15 cellular contexts compared by ENCODE assay signal in genomic region chr2:47260971-47261370, GRCh38.
A peak's percentile ranks its signal among the peaks of the same experiment; 100 is the strongest.
DNase-seq lines count a peak whose midpoint lies in the region; ATAC-seq and TF ChIP-seq lines count a peak whose summit lies in the region.
"Had no signal": no experiment of that assay in that cellular context is flagged by ENCODE, and none has a peak within 500 bp of the region (broad histone marks: within the 10 kb centered on the region; RNA-seq: fewer than 3 reads in every experiment).

No MANE protein-coding gene starts in this region.

- H3K4me1 ChIP-seq in GM23338 (ENCODE audit: insufficient read depth) (peaks cover 25% of the 10 kb centered on the region), PC-3 (ENCODE audit: insufficient read depth, low read length) (peaks cover 27% of the 10 kb centered on the region)

- H3K9ac ChIP-seq in PC-3 (ENCODE audit: low read length), result no peak overlapping the region

- H3K27ac Mint-ChIP-seq in GM23338, result no peak overlapping the region

- no peaks in the 10 kb centered on the region for H3K79me2 ChIP-seq in GM23338 (replicated peaks; ENCODE audit: insufficient read depth)
- no peaks in the 10 kb centered on the region for H3K79me2 ChIP-seq in PC-3 (ENCODE audit: low read length)

- H3K4me3 ChIP-seq in GM23338 (no peak overlapping the region), PC-3 (ENCODE audit: low read length) (no peak overlapping the region)

- TF ChIP-seq CTCF in GM23338 (conservative IDR thresholded peaks at IDR 0.05; ENCODE audit: low read depth in 2 of 2) (no peak), PC-3 (conservative IDR thresholded peaks at IDR 0.05; ENCODE audit: low read depth, low read length) (no peak), GM10266 (IDR thresholded peaks at IDR 0.05; ENCODE audit: control insufficient read depth, insufficient read depth, low read depth, missing control alignments) (no peak)

- intact Hi-C loops in PC-3 (cut with micrococcal nuclease), result no loop called here

- ATAC-seq in GM23338 (no peak), PC-3 (peak; percentile 21; the same call in 1 of the 2 replicates)

- H3F3A ChIP-seq in GM23338 (replicated peaks; ENCODE audit: low read depth), result 0 out of 2 replicates have a peak, but pooled peaks cover 3% of the 10 kb centered on the region
- no peaks in the 10 kb centered on the region for H3F3A ChIP-seq in PC-3 (ENCODE audit: low read length, unreplicated experiment)

- DNase-seq in GM23338 (ENCODE audit: low spot score), result no peak
- peak; percentile 56 for DNase-seq in PC-3
- peak; percentile 91 for DNase-seq in islet precursor cell
- DNase-seq in activated naive CD4-positive, alpha-beta T cell treated with anti-CD3 and anti-CD28 coated beads, Interleukin-2, amount 50 U/mL, for 16 hours, result no peak
- no peak for DNase-seq in NCI-H2196 treated with DMSO at 0.1 percent for 48 hours (lab: John Stamatoyannopoulos, UW; ENCODE audit: unreplicated experiment)
- no peak for DNase-seq in activated CD4-positive, alpha-beta T cell treated with anti-CD3 and anti-CD28 coated beads for 48 hours
- no peak for DNase-seq in GM10266 (ENCODE audit: extremely low spot score)
- DNase-seq: C1 segment of cervical spinal cord; CD4-positive, alpha-beta memory T cell; COR-L47; DMS153; DND-41; GF-D8; H7; HCEC 1CT had no signal

- no peaks in the 10 kb centered on the region for H3K9me2 ChIP-seq in GM23338 (ENCODE audit: insufficient read depth)
- no peaks in the 10 kb centered on the region for H3K9me2 ChIP-seq in PC-3 (replicated peaks; ENCODE audit: low read length)

- H4K20me1 ChIP-seq in GM23338 (replicated peaks; ENCODE audit: insufficient read depth), result no peaks in the 10 kb centered on the region
- H4K20me1 ChIP-seq in PC-3 (ENCODE audit: low read length), result no peaks in the 10 kb centered on the region

- H3K27ac ChIP-seq in GM23338 (ENCODE audit: low read depth) (no peak overlapping the region), PC-3 (ENCODE audit: low read length) (no peak overlapping the region)

- H3K36me3 Mint-ChIP-seq in GM23338 (ENCODE audit: low read depth), result no peaks in the 10 kb centered on the region
- H3K36me3 Mint-ChIP-seq: CD4-positive, alpha-beta memory T cell had no signal

- no peaks in the 10 kb centered on the region for H3K9me3 ChIP-seq in PC-3 (ENCODE audit: low read length)

- CTCF ChIA-PET in PC-3 (lab: Charles Lee), result no interaction called here

- H3K4me1 Mint-ChIP-seq in GM23338, result peaks cover 32% of the 10 kb centered on the region
- H3K4me1 Mint-ChIP-seq: CD4-positive, alpha-beta memory T cell had no signal

- no TSS peak for BruUV-seq in PC-3 (replicated peaks; lab: Mats Ljungman, UMichigan)

- POLR2A ChIA-PET in PC-3 (lab: Charles Lee; ENCODE audit: unreplicated experiment), result interaction anchor here (0.5 to 0.6 kb wide), 2 partner anchors 66 to 279 kb away, joined by 3 to 4 read pairs; no protein-coding TSS in a partner anchor

- H3K9me3 Mint-ChIP-seq in GM23338, result no peaks in the 10 kb centered on the region
- H3K9me3 Mint-ChIP-seq: CD4-positive, alpha-beta memory T cell had no signal

- H3K36me3 ChIP-seq in GM23338 (ENCODE audit: insufficient read depth), result no peaks in the 10 kb centered on the region
- H3K36me3 ChIP-seq in PC-3 (ENCODE audit: low read depth, low read length), result no peaks in the 10 kb centered on the region

- H3K27me3 ChIP-seq in GM23338 (ENCODE audit: insufficient read depth) (no peaks in the 10 kb centered on the region), PC-3 (ENCODE audit: low read length) (no peaks in the 10 kb centered on the region)

- peaks cover 6% of the 10 kb centered on the region for H3K27me3 Mint-ChIP-seq in GM23338 (ENCODE audit: insufficient read depth, low read depth, poor library complexity)
- H3K27me3 Mint-ChIP-seq: CD4-positive, alpha-beta memory T cell had no signal

- H3K4me2 ChIP-seq in GM23338 (no peak overlapping the region), PC-3 (ENCODE audit: low read length) (no peak overlapping the region)

- H2AFZ ChIP-seq in GM23338, result 0 out of 2 replicates have a peak overlapping the region, but pooled peaks have one; percentile 10
- H2AFZ ChIP-seq in PC-3 (ENCODE audit: low read length), result no peak overlapping the region

- no peak overlapping the region for H3K4me3 Mint-ChIP-seq in GM23338
- H3K4me3 Mint-ChIP-seq: CD4-positive, alpha-beta memory T cell had no signal

TF ChIP-seq in GM23338, 12 proteins besides CTCF, POLR2A, EP300 and RAD21 (continues in another document):
- TF ChIP-seq STAT1 (IDR thresholded peaks at IDR 0.05; ENCODE audit: unreplicated experiment) (no peak), REST (IDR thresholded peaks at IDR 0.05; ENCODE audit: unreplicated experiment) (no peak), ZNF462 (CRISPR knock-in tag; IDR thresholded peaks at IDR 0.05) (no peak)

Comparison
In these comparisons a context has a peak if more than half of its experiments do, and no peak if none do; other contexts are left out.
1. DNase-seq: peak in PC-3 (single experiment) and islet precursor cell (single experiment); none in GM23338 (single experiment), activated naive CD4-positive, alpha-beta T cell treated with anti-CD3 and anti-CD28 coated beads, Interleukin-2, amount 50 U/mL, for 16 hours (single experiment), NCI-H2196 treated with DMSO at 0.1 percent for 48 hours (single experiment), activated CD4-positive, alpha-beta T cell treated with anti-CD3 and anti-CD28 coated beads for 48 hours (single experiment) and GM10266 (single experiment).